In the genomic region with DNA sequence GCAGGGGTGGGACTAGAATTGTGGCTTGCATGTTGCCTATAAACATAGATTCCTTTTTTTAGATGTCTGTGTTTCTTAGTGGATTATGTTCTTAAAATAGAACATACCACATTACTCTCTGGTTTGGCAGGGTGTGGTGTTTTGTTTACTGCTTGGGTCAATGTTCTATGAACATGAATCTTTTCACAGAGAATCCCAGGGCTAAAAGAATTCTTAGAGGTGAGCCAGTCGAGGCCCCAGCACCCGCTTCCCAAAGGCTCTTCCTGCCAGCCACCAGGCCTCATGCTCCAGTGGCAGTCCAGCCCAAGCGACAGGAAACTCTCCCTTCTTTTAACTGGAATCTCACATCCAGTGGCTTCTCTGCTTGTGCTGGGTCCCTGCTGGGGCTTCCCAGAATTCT, we compare ENCODE assay signal across 1 cellular context.
TF ChIP-seq lines count a peak whose summit lies in the region.

No MANE protein-coding gene starts in this region.

TF ChIP-seq in SK-N-SH, 30 proteins besides CTCF, POLR2A, EP300 and RAD21 (continued from another document):
- TF ChIP-seq SIN3A (IDR thresholded peaks at IDR 0.05; ENCODE audit: borderline replicate concordance, low read depth, low read length) (no peak), GATA2 (CRISPR knock-in tag; IDR thresholded peaks at IDR 0.05) (no peak), GABPA (IDR thresholded peaks at IDR 0.05; ENCODE audit: low read depth) (no peak), CHD2 (IDR thresholded peaks at IDR 0.05; ENCODE audit: low read length, partially characterized antibody) (no peak)
- TF ChIP-seq, protein P1, sequence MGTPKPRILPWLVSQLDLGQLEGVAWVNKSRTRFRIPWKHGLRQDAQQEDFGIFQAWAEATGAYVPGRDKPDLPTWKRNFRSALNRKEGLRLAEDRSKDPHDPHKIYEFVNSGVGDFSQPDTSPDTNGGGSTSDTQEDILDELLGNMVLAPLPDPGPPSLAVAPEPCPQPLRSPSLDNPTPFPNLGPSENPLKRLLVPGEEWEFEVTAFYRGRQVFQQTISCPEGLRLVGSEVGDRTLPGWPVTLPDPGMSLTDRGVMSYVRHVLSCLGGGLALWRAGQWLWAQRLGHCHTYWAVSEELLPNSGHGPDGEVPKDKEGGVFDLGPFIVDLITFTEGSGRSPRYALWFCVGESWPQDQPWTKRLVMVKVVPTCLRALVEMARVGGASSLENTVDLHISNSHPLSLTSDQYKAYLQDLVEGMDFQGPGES (IDR thresholded peaks at IDR 0.05; ENCODE audit: low read depth, low read length), result no peak
- TF ChIP-seq, protein P2, sequence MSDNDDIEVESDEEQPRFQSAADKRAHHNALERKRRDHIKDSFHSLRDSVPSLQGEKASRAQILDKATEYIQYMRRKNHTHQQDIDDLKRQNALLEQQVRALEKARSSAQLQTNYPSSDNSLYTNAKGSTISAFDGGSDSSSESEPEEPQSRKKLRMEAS (IDR thresholded peaks at IDR 0.05; ENCODE audit: low read depth), result no peak
